In the genomic region with DNA sequence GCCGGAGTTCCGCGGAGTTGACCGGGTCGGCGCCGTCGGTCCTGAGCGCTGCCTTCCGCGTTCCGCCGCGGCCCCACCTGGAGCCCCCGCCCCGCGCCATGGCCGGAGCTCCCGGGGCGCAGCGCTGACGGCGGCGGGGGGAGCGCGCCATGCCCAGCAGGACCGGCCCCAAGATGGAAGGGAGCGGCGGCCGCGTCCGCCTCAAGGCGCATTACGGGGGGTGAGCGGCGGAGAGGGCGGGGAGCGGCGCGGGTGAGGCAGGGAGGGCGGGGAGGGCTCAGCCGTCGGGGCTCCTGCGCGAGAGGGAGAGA, we compare ENCODE assay signal across 9 cellular contexts. TPM values are rescaled to one million over a fixed set of nuclear protein-coding genes. Genes with fewer than 3 reads are reported as not detected.
A peak's percentile ranks its signal among the peaks of the same experiment; 100 is the strongest.
DNase-seq lines count a peak whose midpoint lies in the region; ATAC-seq, FAIRE-seq and TF ChIP-seq lines count a peak whose summit lies in the region.
"Had no signal": no experiment of that assay in that cellular context is flagged by ENCODE, and none has a peak within 500 bp of the region (broad histone marks: within the 10 kb centered on the region; RNA-seq: fewer than 3 reads in every experiment).

No MANE protein-coding gene starts in this region.

- H3K4me1 ChIP-seq in HCT116 (ENCODE audit: control insufficient read depth in 1 of 2, insufficient read depth in 2 of 2, low read length in 2 of 2) (peaks cover 34 to 57% of the 10 kb centered on the region in 2 experiments), GM12878 (ENCODE audit: control insufficient read depth, insufficient read depth, low read length) (no peaks in the 10 kb centered on the region), lung (ENCODE audit: control insufficient read depth in 2 of 2, insufficient read depth in 2 of 2, low read length in 2 of 2) (peaks cover 0 to 9% of the 10 kb centered on the region in 2 donors)

- BruUV-seq in HCT116 (replicated peaks; lab: Mats Ljungman, UMichigan) (no TSS peak), GM12878 (replicated peaks; lab: Mats Ljungman, UMichigan) (no TSS peak)

- TF ChIP-seq CTCF in HCT116 (IDR thresholded peaks at IDR 0.05 in 2 of 3, conservative IDR thresholded peaks at IDR 0.05 in 1 of 3; ENCODE audit: borderline replicate concordance in 1 of 3, insufficient read depth in 1 of 3, low read depth in 2 of 3, low read length in 2 of 3) (no peak), GM12878 (IDR thresholded peaks at IDR 0.05 in 2 of 3, conservative IDR thresholded peaks at IDR 0.05 in 1 of 3; ENCODE audit: control insufficient read depth in 2 of 3, extremely low read depth in 1 of 3, insufficient read depth in 1 of 3, low read depth in 3 of 3, low read length in 3 of 3) (no peak), lung (IDR thresholded peaks at IDR 0.05; ENCODE audit: control extremely low read depth, extremely low read depth) (no peak)

- peak overlapping the region; percentile 90 for H3K4me2 ChIP-seq in HCT116 (ENCODE audit: low read length)
- peak overlapping the region; percentile 62; the same call in 1 of the 2 replicates for H3K4me2 ChIP-seq in GM12878 (ENCODE audit: control insufficient read depth, insufficient read depth)

- SMC1A ChIA-PET in GM12878 (lab: Charles Lee; ENCODE audit: uncharacterized antibody, unreplicated experiment) = no interaction called here

- TF ChIP-seq POLR2A in HCT116 (IDR thresholded peaks at IDR 0.05; ENCODE audit: borderline replicate concordance, extremely low read depth, insufficient read depth, insufficient read length) = no peak
- TF ChIP-seq POLR2A in GM12878 (IDR thresholded peaks at IDR 0.05; ENCODE audit: low read depth, low read length) = peak; percentile 49; the same call in 1 of the 2 replicates

- 0% methylated on average over 1 of the region's 45 CpGs for WGBS in GM12878 (ENCODE audit: insufficient coverage, insufficient replicate concordance, low lambda C conversion rate, missing lambda C conversion rate)
- 0 to 1% methylated on average over 33 to 45 of the region's 45 CpGs for WGBS in lung, 2 donors

- POLR2A ChIA-PET in HCT116 (lab: Charles Lee) (no interaction called here), GM12878 (lab: Charles Lee) (no interaction called here)

- no peak for TF ChIP-seq EP300 in GM12878 (IDR thresholded peaks at IDR 0.05; ENCODE audit: borderline replicate concordance in 1 of 2, control insufficient read depth in 1 of 2, low read depth in 2 of 2, low read length in 2 of 2)

- H4K20me1 ChIP-seq in HCT116 (ENCODE audit: insufficient read depth) (no peaks in the 10 kb centered on the region), GM12878 (ENCODE audit: control insufficient read depth, insufficient read depth) (no peaks in the 10 kb centered on the region)

- in situ Hi-C loops in ACHN (cut with HindIII; ENCODE audit: low pct_ligation_motif_present, low pct_unique_long_range_greater_than_20kb, low sequenced_read_pairs) = no loop called here
- in situ Hi-C loops in GM12878 (cut with MboI) = no loop called here

- H2AFZ ChIP-seq in HCT116 (ENCODE audit: low read depth, low read length, poor library complexity, severe bottlenecking) (no peak overlapping the region), GM12878 (ENCODE audit: control insufficient read depth, low read depth, low read length) (peak overlapping the region; percentile 47; the same call in 1 of the 2 replicates)

- no peaks in the 10 kb centered on the region for H3K27me3 ChIP-seq in HCT116 (ENCODE audit: insufficient read depth, low read length)
- peaks cover 0 to 3% of the 10 kb centered on the region in 2 experiments; a peak in 3 of 4 replicates for H3K27me3 ChIP-seq in GM12878 (replicated peaks in 1 of 2; ENCODE audit: control insufficient read depth in 2 of 2, insufficient read depth in 2 of 2, low read length in 1 of 2)
- no peaks in the 10 kb centered on the region for H3K27me3 ChIP-seq in lung (ENCODE audit: control insufficient read depth, insufficient read depth)

- RAD21 ChIA-PET in HCT116 (lab: Charles Lee; ENCODE audit: low non-redundant PET in 1 of 2, low total read pairs in 2 of 2, uncharacterized antibody in 2 of 2, unreplicated experiment in 2 of 2) = no interaction called here
- RAD21 ChIA-PET in GM12878 (lab: Charles Lee; ENCODE audit: unreplicated experiment) = no interaction called here

- CTCF ChIA-PET in HCT116 (lab: Charles Lee) (interaction anchor here (0.5 to 1.0 kb wide), 2 partner anchors 14 to 95 kb away, joined by 3 read pairs; no protein-coding TSS in a partner anchor), GM12878 (lab: Yijun Ruan, JAX) (no interaction called here)

- no peaks in the 10 kb centered on the region for H3K9me2 ChIP-seq in HCT116 (ENCODE audit: insufficient read depth)

- ATAC-seq in HCT116 (peak; percentile 24), GM12878 (no peak), lung (ENCODE audit: insufficient read depth, low FRiP score) (peak; percentile 1)

- H3K36me3 ChIP-seq in HCT116 (ENCODE audit: control insufficient read depth in 1 of 2, insufficient read depth in 2 of 2, low read length in 2 of 2) (peaks cover 0 to 2% of the 10 kb centered on the region in 2 experiments; a peak in 2 of 4 replicates), GM12878 (ENCODE audit: control insufficient read depth in 2 of 2, insufficient read depth in 2 of 2, low read length in 1 of 2) (no peaks in the 10 kb centered on the region), lung (ENCODE audit: control insufficient read depth in 2 of 2, insufficient read depth in 2 of 2, low read length in 2 of 2) (no peaks in the 10 kb centered on the region)

- H3K9me3 ChIP-seq in HCT116 (ENCODE audit: control insufficient read depth in 1 of 2, insufficient read depth in 1 of 2, low read depth in 1 of 2, low read length in 2 of 2) (no peaks in the 10 kb centered on the region), GM12878 (replicated peaks; ENCODE audit: control insufficient read depth, insufficient read depth, low read length) (no peaks in the 10 kb centered on the region), lung (ENCODE audit: control insufficient read depth in 2 of 2, insufficient read depth in 1 of 2, low read length in 1 of 2) (no peaks in the 10 kb centered on the region)

- H3K79me2 ChIP-seq in HCT116 (ENCODE audit: insufficient read depth, low read length) (peaks cover 36% of the 10 kb centered on the region), GM12878 (ENCODE audit: control insufficient read depth, insufficient read depth, low read length) (no peaks in the 10 kb centered on the region)

- DNase-seq in ACHN (peak; percentile 58), HCT116 (ENCODE audit: low read depth, low spot score) (no peak), GM12878 (ENCODE audit: low read depth, low spot score) (no peak), lung (ENCODE audit: low spot score) (no peak), CD1c-positive myeloid dendritic cell (ENCODE audit: extremely low spot score) (no peak), NCI-H128 (lab: John Stamatoyannopoulos, UW; ENCODE audit: unreplicated experiment) (no peak), NCI-H526 treated with DMSO at 0.1 percent for 48 hours (lab: John Stamatoyannopoulos, UW) (no peak), kidney tubule cell (ENCODE audit: low spot score) (no peak)
- DNase-seq: retina had no signal

- intact Hi-C loops in HCT116 (cut with micrococcal nuclease) (no loop called here), GM12878 (cut with micrococcal nuclease; ENCODE audit: unreplicated experiment) (no loop called here)

- H3K27ac ChIP-seq in HCT116 (ENCODE audit: low read depth, low read length) = peak overlapping the region; percentile 69
- H3K27ac ChIP-seq in GM12878 (ENCODE audit: control insufficient read depth, insufficient read depth) = no peak overlapping the region
- peak overlapping the region in 1 of 2 donors; percentile 89 for H3K27ac ChIP-seq in lung (ENCODE audit: low read depth in 1 of 2, low read length in 1 of 2)

- peak overlapping the region; percentile 75 for H3K9ac ChIP-seq in HCT116 (ENCODE audit: low read length)
- peak overlapping the region; percentile 22; the same call in 1 of the 2 replicates for H3K9ac ChIP-seq in GM12878 (ENCODE audit: control insufficient read depth, insufficient read depth, low read length)

- H3K4me3 ChIP-seq in HCT116 (replicated peaks in 1 of 2; ENCODE audit: low read depth in 1 of 2, low read length in 2 of 2) (peak overlapping the region; percentile 75 to 82), GM12878 (peak overlapping the region; percentile 67; the same call in 1 of the 2 replicates), lung (peak overlapping the region; percentile 60)

- FAIRE-seq in GM12878 (lab: Jason Lieb, UNC) = no peak

- TF ChIP-seq RAD21 in HCT116 (IDR thresholded peaks at IDR 0.05; ENCODE audit: low read depth) (no peak), GM12878 (IDR thresholded peaks at IDR 0.05; ENCODE audit: insufficient read depth, low read depth, low read length) (no peak)

RNA-seq across cellular contexts. Expression of a gene that starts 0.2 kb away (rescaled TPM):
- total RNA-seq in HCT116 (2021; ENCODE audit: unreplicated experiment) (46.8 TPM), GM12878 (2014; rRNA removed) (0.87 and 1.2 TPM in 2 replicates), GM12878 (2014; rRNA removed; fragmentation: Illumina TruSeq; extraction: Trizol) (0.51 and 0.67 TPM in 2 replicates), GM12878 (2021) (1.0 and 1.9 TPM in 2 replicates), lung (100 to 1,000 TPM; 100 to 149 TPM)
- 40.1 and 45.4 TPM in 2 replicates for polyA plus RNA-seq in HCT116 (2012)
- 0.44 TPM in 1 of 2 replicates, not detected in the other for total RNA-seq in GM12878 (2013; cell fraction: nucleolus; rRNA removed)
- polyA plus RNA-seq in GM12878 (2011; ENCODE audit: low read depth) = 9.0 TPM
- polyA plus RNA-seq in GM12878 (2011; rRNA removed) (0.05 TPM in 1 of 2 replicates, not detected in the other), GM12878 (2014; fragmentation: Illumina TruSeq; extraction: Trizol) (0.48 and 0.49 TPM in 2 replicates), GM12878 (2014; fragmentation: Nextera tagmentation; extraction: Ambion mirVana) (under 1 TPM in 1 of 2 experiments, not detected in 1; 0.05 TPM), GM12878 (2014; rRNA removed) (0.41 and 0.71 TPM in 2 replicates), GM12878 (2016; fragmentation: Nextera tagmentation; extraction: Ambion mirVana) (under 1 TPM; 0.64 to 0.68 TPM), lung (100 to 1,000 TPM in 1 of 2 donors, 10 to 100 TPM in 1; 55.2 to 133 TPM)
- 0.03 and 0.15 TPM in 2 replicates for polyA plus RNA-seq in GM12878 (2011; cell fraction: cytosol; rRNA removed)
- 0.16 TPM in 1 of 2 replicates, not detected in the other for polyA plus RNA-seq in GM12878 (2011; cell fraction: nucleus; rRNA removed)
- polyA plus RNA-seq in GM12878 (2012) = 3.7 and 4.9 TPM in 2 replicates
- not detected in 2 replicates for polyA minus RNA-seq in GM12878 (2011; rRNA and poly(A)+ RNA removed)
- polyA minus RNA-seq in GM12878 (2011; cell fraction: cytosol; rRNA and poly(A)+ RNA removed) = 0.73 TPM in 1 of 2 replicates, not detected in the other
- polyA minus RNA-seq in GM12878 (2011; cell fraction: nucleus; rRNA and poly(A)+ RNA removed) = 0.29 TPM in 1 of 2 replicates, not detected in the other

RNA-seq across cellular contexts. Expression of a gene that starts 31.3 kb away (rescaled TPM):
- total RNA-seq in HCT116 (2021; ENCODE audit: unreplicated experiment) (15.6 TPM), GM12878 (2014; rRNA removed) (not detected in 2 replicates), GM12878 (2014; rRNA removed; fragmentation: Illumina TruSeq; extraction: Trizol) (not detected in 2 replicates), GM12878 (2021) (not detected in 2 replicates), lung (1 to 10 TPM in 1 of 2 donors, under 1 TPM in 1; 0.74 to 6.8 TPM)
- 21.8 and 30.5 TPM in 2 replicates for polyA plus RNA-seq in HCT116 (2012)
- not detected in 2 replicates for total RNA-seq in GM12878 (2013; cell fraction: nucleolus; rRNA removed)
- not detected for polyA plus RNA-seq in GM12878 (2011; ENCODE audit: low read depth)
- polyA plus RNA-seq in GM12878 (2011; rRNA removed) (not detected in 2 replicates), GM12878 (2014; fragmentation: Illumina TruSeq; extraction: Trizol) (not detected in 2 replicates), GM12878 (2014; fragmentation: Nextera tagmentation; extraction: Ambion mirVana) (not detected), GM12878 (2014; rRNA removed) (not detected in 2 replicates), GM12878 (2016; fragmentation: Nextera tagmentation; extraction: Ambion mirVana) (not detected), lung (1 to 10 TPM in 1 of 2 donors, under 1 TPM in 1; 0.41 to 2.9 TPM)
- polyA plus RNA-seq in GM12878 (2011; cell fraction: cytosol; rRNA removed) = not detected in 2 replicates
- not detected in 2 replicates for polyA plus RNA-seq in GM12878 (2011; cell fraction: nucleus; rRNA removed)
- polyA plus RNA-seq in GM12878 (2012) = not detected in 2 replicates
- polyA minus RNA-seq in GM12878 (2011; rRNA and poly(A)+ RNA removed) = not detected in 2 replicates
- not detected in 2 replicates for polyA minus RNA-seq in GM12878 (2011; cell fraction: cytosol; rRNA and poly(A)+ RNA removed)
- not detected in 2 replicates for polyA minus RNA-seq in GM12878 (2011; cell fraction: nucleus; rRNA and poly(A)+ RNA removed)

RNA-seq across cellular contexts. Expression of a gene that starts 46.9 kb away (rescaled TPM):
- total RNA-seq in HCT116 (2021; ENCODE audit: unreplicated experiment) (4.9 TPM), GM12878 (2014; rRNA removed) (not detected in 2 replicates), GM12878 (2014; rRNA removed; fragmentation: Illumina TruSeq; extraction: Trizol) (not detected in 2 replicates), GM12878 (2021) (not detected in 2 replicates), lung (10 to 100 TPM in 1 of 2 donors, 1 to 10 TPM in 1; 7.3 to 20.8 TPM)
- polyA plus RNA-seq in HCT116 (2012) = 2.9 and 3.3 TPM in 2 replicates
- not detected in 2 replicates for total RNA-seq in GM12878 (2013; cell fraction: nucleolus; rRNA removed)
- polyA plus RNA-seq in GM12878 (2011; ENCODE audit: low read depth) = not detected
- polyA plus RNA-seq in GM12878 (2011; rRNA removed) (not detected in 2 replicates), GM12878 (2014; fragmentation: Illumina TruSeq; extraction: Trizol) (0.01 TPM in 1 of 2 replicates, not detected in the other), GM12878 (2014; fragmentation: Nextera tagmentation; extraction: Ambion mirVana) (not detected), GM12878 (2014; rRNA removed) (not detected in 2 replicates), GM12878 (2016; fragmentation: Nextera tagmentation; extraction: Ambion mirVana) (not detected), lung (1 to 10 TPM; 3.1 to 3.2 TPM)
- not detected in 2 replicates for polyA plus RNA-seq in GM12878 (2011; cell fraction: cytosol; rRNA removed)
- polyA plus RNA-seq in GM12878 (2011; cell fraction: nucleus; rRNA removed) = not detected in 2 replicates
- polyA plus RNA-seq in GM12878 (2012) = not detected in 2 replicates
- not detected in 2 replicates for polyA minus RNA-seq in GM12878 (2011; rRNA and poly(A)+ RNA removed)
- not detected in 2 replicates for polyA minus RNA-seq in GM12878 (2011; cell fraction: cytosol; rRNA and poly(A)+ RNA removed)
- polyA minus RNA-seq in GM12878 (2011; cell fraction: nucleus; rRNA and poly(A)+ RNA removed) = not detected in 2 replicates

Comparison
In these comparisons a context has a peak if more than half of its experiments do, and no peak if none do; other contexts are left out.
1. RNA of a gene that starts 0.2 kb away (total RNA-seq): 100 to 149 TPM in lung and 46.8 TPM in HCT116 (single experiment); 0.44 to 1.9 TPM in GM12878; every median in the first group is over 10 times any median in the second.
2. Peak in every context shown above with its lines, with median percentiles within 50 percentile points of each other: H3K4me3 ChIP-seq.